In the genomic region with DNA sequence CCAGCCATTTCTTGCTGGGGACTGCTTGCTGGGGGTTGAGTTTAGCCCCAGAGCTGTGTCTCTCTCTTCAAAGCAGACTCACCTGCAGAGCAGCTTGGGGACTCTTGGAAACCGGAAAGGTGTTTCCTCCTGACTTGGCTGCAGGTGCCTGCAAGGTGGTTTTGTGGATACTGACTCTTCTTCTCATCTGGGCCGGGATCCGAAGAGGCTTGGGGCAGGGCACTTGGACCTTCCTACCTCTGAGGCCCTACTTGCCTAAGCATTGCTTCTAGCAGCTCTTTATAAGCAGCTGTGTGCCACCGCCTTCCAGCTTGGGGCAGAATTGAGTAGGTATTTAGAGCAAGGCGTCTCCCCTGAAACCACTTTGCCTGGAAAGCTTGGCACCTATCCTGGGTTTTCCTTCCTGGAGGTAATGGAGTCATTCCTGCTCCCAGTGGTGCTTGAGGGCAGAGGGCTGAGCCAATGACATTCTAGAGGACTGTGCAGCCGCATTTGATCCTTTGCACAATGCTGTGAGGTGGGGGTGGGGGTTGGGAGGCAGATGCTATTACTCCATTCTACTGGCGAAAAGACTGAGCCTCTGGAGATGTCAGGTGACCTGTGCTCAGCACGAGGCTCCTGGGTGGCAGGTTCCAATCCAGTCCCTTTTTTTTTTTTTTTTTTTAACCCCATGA, we compare ENCODE assay signal across 11 cellular contexts. TPM values are rescaled to one million over a fixed set of nuclear protein-coding genes. Genes with fewer than 3 reads are reported as not detected.
DNase-seq lines count a peak whose midpoint lies in the region; ATAC-seq and TF ChIP-seq lines count a peak whose summit lies in the region.
"Had no signal": no experiment of that assay in that cellular context is flagged by ENCODE, and none has a peak within 500 bp of the region (broad histone marks: within the 10 kb centered on the region; RNA-seq: fewer than 3 reads in every experiment).

No MANE protein-coding gene starts in this region.

- POLR2A ChIA-PET in WTC11 (lab: Charles Lee): no interaction called here

- no peaks in the 10 kb centered on the region for H3K27me3 ChIP-seq in osteoblast (ENCODE audit: insufficient read depth, low read length)

- CTCF ChIA-PET in WTC11 (lab: Charles Lee): interaction anchor here (1.5 to 1.7 kb wide), 2 partner anchors 197 to 211 kb away, joined by 6 to 7 read pairs; no protein-coding TSS in a partner anchor

- no peaks in the 10 kb centered on the region for H3K9me3 Mint-ChIP-seq in WTC11
- H3K9me3 Mint-ChIP-seq: naive thymus-derived CD4-positive, alpha-beta T cell had no signal

- ATAC-seq in WTC11: no peak
- ATAC-seq: activated CD8-positive, alpha-beta T cell treated with anti-CD3 and anti-CD28 coated beads, Interleukin-2, amount 10 ng/mL, durations not matched to agents 7 days and 5 days; naive thymus-derived CD4-positive, alpha-beta T cell had no signal

- peak overlapping the region; percentile 85 for H2AFZ ChIP-seq in osteoblast (ENCODE audit: low read length)

- peak overlapping the region; percentile 93 for H3K27ac ChIP-seq in osteoblast (ENCODE audit: low read depth, low read length)

- no peak overlapping the region for H3K27ac Mint-ChIP-seq in WTC11

- no peak overlapping the region for H3K4me3 ChIP-seq in epithelial cell of esophagus (ENCODE audit: low read length)
- peak overlapping the region; percentile 53 for H3K4me3 ChIP-seq in osteoblast (ENCODE audit: insufficient read depth, low read length)

- H4K20me1 ChIP-seq in osteoblast (ENCODE audit: insufficient read depth, low read length): peaks cover 4% of the 10 kb centered on the region

- peaks cover 33% of the 10 kb centered on the region for H3K27me3 Mint-ChIP-seq in WTC11 (ENCODE audit: low read depth)
- H3K27me3 Mint-ChIP-seq: naive thymus-derived CD4-positive, alpha-beta T cell had no signal

- H3K79me2 ChIP-seq in osteoblast (ENCODE audit: insufficient read depth, low read length): peaks cover 14% of the 10 kb centered on the region

- no peaks in the 10 kb centered on the region for H3K36me3 Mint-ChIP-seq in WTC11
- H3K36me3 Mint-ChIP-seq: naive thymus-derived CD4-positive, alpha-beta T cell had no signal

- no peaks in the 10 kb centered on the region for H3K9me3 ChIP-seq in osteoblast (ENCODE audit: low read depth, low read length)

- no peak overlapping the region for H3K4me3 Mint-ChIP-seq in WTC11
- H3K4me3 Mint-ChIP-seq: naive thymus-derived CD4-positive, alpha-beta T cell had no signal

- H3K4me1 Mint-ChIP-seq in WTC11: peaks cover 15% of the 10 kb centered on the region

- peak overlapping the region; percentile 77 for H3K4me2 ChIP-seq in osteoblast (ENCODE audit: insufficient read depth, low read length)

- DNase-seq in DMS153 treated with DMSO at 0.1 percent for 48 hours (lab: John Stamatoyannopoulos, UW; ENCODE audit: unreplicated experiment): peak; percentile 34
- DNase-seq in NCI-H69 (lab: John Stamatoyannopoulos, UW): peak; percentile 25
- peak; percentile 59 for DNase-seq in epithelial cell of esophagus (ENCODE audit: low read depth)
- peak; percentile 82 for DNase-seq in osteoblast (ENCODE audit: insufficient read length, low spot score, missing footprints)
- DNase-seq in WTC11 (ENCODE audit: low spot score): no peak
- no peak for DNase-seq in NCI-H510A treated with DMSO at 0.1 percent for 48 hours (lab: John Stamatoyannopoulos, UW)
- DNase-seq in putamen (ENCODE audit: low spot score): no peak
- DNase-seq in NCI-H1105 (lab: John Stamatoyannopoulos, UW): no peak
- DNase-seq: activated CD8-positive, alpha-beta T cell treated with anti-CD3 and anti-CD28 coated beads, Interleukin-2, amount 10 ng/mL, durations not matched to agents 7 days and 5 days; naive thymus-derived CD4-positive, alpha-beta T cell; NCI-H1417 treated with DMSO at 0.1 percent for 48 hours had no signal

- peaks cover 2% of the 10 kb centered on the region for H3K36me3 ChIP-seq in osteoblast (ENCODE audit: insufficient read depth, low read length)

- peak; percentile 3 for TF ChIP-seq CTCF in epithelial cell of esophagus (IDR thresholded peaks at IDR 0.05; ENCODE audit: insufficient read depth, low read depth, low read length, missing control alignments)
- no peak for TF ChIP-seq CTCF in osteoblast (IDR thresholded peaks at IDR 0.05; ENCODE audit: extremely low read depth, low read depth, low read length)
- no peak for TF ChIP-seq CTCF in WTC11 (IDR thresholded peaks at IDR 0.05)

- H3K4me1 ChIP-seq in osteoblast (ENCODE audit: insufficient read depth, low read length): peaks cover 41% of the 10 kb centered on the region

TF ChIP-seq in WTC11, 78 proteins besides CTCF, POLR2A, EP300 and RAD21 (continues in another document):
- no peak for TF ChIP-seq ZNF416 (CRISPR knock-in tag; IDR thresholded peaks at IDR 0.05)
- TF ChIP-seq, protein P1, sequence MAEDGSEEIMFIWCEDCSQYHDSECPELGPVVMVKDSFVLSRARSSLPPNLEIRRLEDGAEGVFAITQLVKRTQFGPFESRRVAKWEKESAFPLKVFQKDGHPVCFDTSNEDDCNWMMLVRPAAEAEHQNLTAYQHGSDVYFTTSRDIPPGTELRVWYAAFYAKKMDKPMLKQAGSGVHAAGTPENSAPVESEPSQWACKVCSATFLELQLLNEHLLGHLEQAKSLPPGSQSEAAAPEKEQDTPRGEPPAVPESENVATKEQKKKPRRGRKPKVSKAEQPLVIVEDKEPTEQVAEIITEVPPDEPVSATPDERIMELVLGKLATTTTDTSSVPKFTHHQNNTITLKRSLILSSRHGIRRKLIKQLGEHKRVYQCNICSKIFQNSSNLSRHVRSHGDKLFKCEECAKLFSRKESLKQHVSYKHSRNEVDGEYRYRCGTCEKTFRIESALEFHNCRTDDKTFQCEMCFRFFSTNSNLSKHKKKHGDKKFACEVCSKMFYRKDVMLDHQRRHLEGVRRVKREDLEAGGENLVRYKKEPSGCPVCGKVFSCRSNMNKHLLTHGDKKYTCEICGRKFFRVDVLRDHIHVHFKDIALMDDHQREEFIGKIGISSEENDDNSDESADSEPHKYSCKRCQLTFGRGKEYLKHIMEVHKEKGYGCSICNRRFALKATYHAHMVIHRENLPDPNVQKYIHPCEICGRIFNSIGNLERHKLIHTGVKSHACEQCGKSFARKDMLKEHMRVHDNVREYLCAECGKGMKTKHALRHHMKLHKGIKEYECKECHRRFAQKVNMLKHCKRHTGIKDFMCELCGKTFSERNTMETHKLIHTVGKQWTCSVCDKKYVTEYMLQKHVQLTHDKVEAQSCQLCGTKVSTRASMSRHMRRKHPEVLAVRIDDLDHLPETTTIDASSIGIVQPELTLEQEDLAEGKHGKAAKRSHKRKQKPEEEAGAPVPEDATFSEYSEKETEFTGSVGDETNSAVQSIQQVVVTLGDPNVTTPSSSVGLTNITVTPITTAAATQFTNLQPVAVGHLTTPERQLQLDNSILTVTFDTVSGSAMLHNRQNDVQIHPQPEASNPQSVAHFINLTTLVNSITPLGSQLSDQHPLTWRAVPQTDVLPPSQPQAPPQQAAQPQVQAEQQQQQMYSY (CRISPR knock-in tag; IDR thresholded peaks at IDR 0.05): no peak
- no peak for TF ChIP-seq SMAD3 (CRISPR knock-in tag; IDR thresholded peaks at IDR 0.05; ENCODE audit: borderline replicate concordance)
- no peak for TF ChIP-seq NFATC4 (CRISPR knock-in tag; IDR thresholded peaks at IDR 0.05)
- TF ChIP-seq, protein P2, sequence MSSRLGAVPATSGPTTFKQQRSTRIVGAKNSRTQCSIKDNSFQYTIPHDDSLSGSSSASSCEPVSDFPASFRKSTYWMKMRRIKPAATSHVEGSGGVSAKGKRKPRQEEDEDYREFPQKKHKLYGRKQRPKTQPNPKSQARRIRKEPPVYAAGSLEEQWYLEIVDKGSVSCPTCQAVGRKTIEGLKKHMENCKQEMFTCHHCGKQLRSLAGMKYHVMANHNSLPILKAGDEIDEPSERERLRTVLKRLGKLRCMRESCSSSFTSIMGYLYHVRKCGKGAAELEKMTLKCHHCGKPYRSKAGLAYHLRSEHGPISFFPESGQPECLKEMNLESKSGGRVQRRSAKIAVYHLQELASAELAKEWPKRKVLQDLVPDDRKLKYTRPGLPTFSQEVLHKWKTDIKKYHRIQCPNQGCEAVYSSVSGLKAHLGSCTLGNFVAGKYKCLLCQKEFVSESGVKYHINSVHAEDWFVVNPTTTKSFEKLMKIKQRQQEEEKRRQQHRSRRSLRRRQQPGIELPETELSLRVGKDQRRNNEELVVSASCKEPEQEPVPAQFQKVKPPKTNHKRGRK (CRISPR knock-in tag; IDR thresholded peaks at IDR 0.05; ENCODE audit: borderline replicate concordance): no peak
- TF ChIP-seq JUN (CRISPR knock-in tag; IDR thresholded peaks at IDR 0.05): no peak
- TF ChIP-seq RORB (CRISPR knock-in tag; IDR thresholded peaks at IDR 0.05): no peak
- no peak for TF ChIP-seq PRRX2 (CRISPR knock-in tag; IDR thresholded peaks at IDR 0.05)
- TF ChIP-seq, protein P3, sequence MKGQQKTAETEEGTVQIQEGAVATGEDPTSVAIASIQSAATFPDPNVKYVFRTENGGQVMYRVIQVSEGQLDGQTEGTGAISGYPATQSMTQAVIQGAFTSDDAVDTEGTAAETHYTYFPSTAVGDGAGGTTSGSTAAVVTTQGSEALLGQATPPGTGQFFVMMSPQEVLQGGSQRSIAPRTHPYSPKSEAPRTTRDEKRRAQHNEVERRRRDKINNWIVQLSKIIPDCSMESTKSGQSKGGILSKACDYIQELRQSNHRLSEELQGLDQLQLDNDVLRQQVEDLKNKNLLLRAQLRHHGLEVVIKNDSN (CRISPR knock-in tag; IDR thresholded peaks at IDR 0.05): no peak
- TF ChIP-seq MXD4 (CRISPR knock-in tag; IDR thresholded peaks at IDR 0.05; ENCODE audit: borderline replicate concordance): no peak
- no peak for TF ChIP-seq FOXK1 (CRISPR knock-in tag; IDR thresholded peaks at IDR 0.05)
- TF ChIP-seq, protein P4, sequence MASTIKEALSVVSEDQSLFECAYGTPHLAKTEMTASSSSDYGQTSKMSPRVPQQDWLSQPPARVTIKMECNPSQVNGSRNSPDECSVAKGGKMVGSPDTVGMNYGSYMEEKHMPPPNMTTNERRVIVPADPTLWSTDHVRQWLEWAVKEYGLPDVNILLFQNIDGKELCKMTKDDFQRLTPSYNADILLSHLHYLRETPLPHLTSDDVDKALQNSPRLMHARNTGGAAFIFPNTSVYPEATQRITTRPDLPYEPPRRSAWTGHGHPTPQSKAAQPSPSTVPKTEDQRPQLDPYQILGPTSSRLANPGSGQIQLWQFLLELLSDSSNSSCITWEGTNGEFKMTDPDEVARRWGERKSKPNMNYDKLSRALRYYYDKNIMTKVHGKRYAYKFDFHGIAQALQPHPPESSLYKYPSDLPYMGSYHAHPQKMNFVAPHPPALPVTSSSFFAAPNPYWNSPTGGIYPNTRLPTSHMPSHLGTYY (CRISPR knock-in tag; IDR thresholded peaks at IDR 0.05): no peak
- no peak for TF ChIP-seq CREB1 (CRISPR knock-in tag; IDR thresholded peaks at IDR 0.05)

RNA-seq across cellular contexts. Expression of a gene that starts 3.4 kb away (rescaled TPM):
- total RNA-seq in osteoblast (223 and 264 TPM in 2 replicates), WTC11 (2021) (26.3 to 36.2 TPM (median 32.4 TPM) in 3 replicates)

RNA-seq across cellular contexts. Expression of a gene that starts 8.8 kb away (rescaled TPM):
- total RNA-seq in osteoblast: not detected in 2 replicates
- total RNA-seq in WTC11 (2021): not detected in 3 replicates
- total RNA-seq: activated CD8-positive, alpha-beta T cell treated with anti-CD3 and anti-CD28 coated beads, Interleukin-2, amount 10 ng/mL, durations not matched to agents 7 days and 5 days had no signal

RNA-seq across cellular contexts. Expression of a gene that starts 21.7 kb away (rescaled TPM):
- 19.5 and 23.0 TPM in 2 replicates for total RNA-seq in osteoblast
- total RNA-seq in WTC11 (2021): 41.1 to 44.8 TPM (median 43.0 TPM) in 3 replicates

RNA-seq across cellular contexts. Expression of a gene that starts 29.4 kb away (rescaled TPM):
- 41.3 and 46.7 TPM in 2 replicates for total RNA-seq in osteoblast
- total RNA-seq in WTC11 (2021): 53.0 to 66.9 TPM (median 57.6 TPM) in 3 replicates

RNA-seq across cellular contexts. Expression of a gene that starts 32.1 kb away (rescaled TPM):
- total RNA-seq in osteoblast (68.4 and 72.2 TPM in 2 replicates), WTC11 (2021) (46.9 to 48.7 TPM (median 47.0 TPM) in 3 replicates)

Comparison
In these comparisons a context has a peak if more than half of its experiments do, and no peak if none do; other contexts are left out.
1. DNase-seq: peak in DMS153 treated with DMSO at 0.1 percent for 48 hours (single experiment), NCI-H69 (single experiment), epithelial cell of esophagus (single experiment) and osteoblast (single experiment); none in WTC11 (single experiment), NCI-H510A treated with DMSO at 0.1 percent for 48 hours (single experiment), putamen (single experiment) and NCI-H1105 (single experiment).